In the genomic region with DNA sequence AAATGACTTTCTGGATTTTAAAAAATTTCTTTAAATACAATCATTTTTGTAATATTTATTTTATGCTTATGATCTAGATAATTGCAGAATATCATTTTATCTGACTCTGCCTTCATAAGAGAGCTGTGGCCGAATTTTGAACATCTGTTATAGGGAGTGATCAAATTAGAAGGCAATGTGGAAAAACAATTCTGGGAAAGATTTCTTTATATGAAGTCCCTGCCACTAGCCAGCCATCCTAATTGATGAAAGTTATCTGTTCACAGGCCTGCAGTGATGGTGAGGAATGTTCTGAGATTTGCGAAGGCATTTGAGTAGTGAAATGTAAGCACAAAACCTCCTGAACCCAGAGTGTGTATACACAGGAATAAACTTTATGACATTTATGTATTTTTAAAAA, we compare ENCODE assay signal across 8 cellular contexts.
"Had no signal": no experiment of that assay in that cellular context is flagged by ENCODE, and none has a peak within 500 bp of the region (broad histone marks: within the 10 kb centered on the region; RNA-seq: fewer than 3 reads in every experiment).

No MANE protein-coding gene starts in this region.

- H3K27ac ChIP-seq: HL-60 had no signal

- ATAC-seq: GM23338, HepG2 had no signal

- H2AFZ ChIP-seq: GM23338 had no signal

- DNase-seq: H9, HCEC 1CT, KBM-7 had no signal

- H3K4me3 ChIP-seq: GM23338 had no signal

- FAIRE-seq: H1, H54, HepG2 had no signal

- H3K4me2 ChIP-seq: GM23338 had no signal
